Comparison of ENCODE assay signal across 29 cellular contexts in the genomic region with DNA sequence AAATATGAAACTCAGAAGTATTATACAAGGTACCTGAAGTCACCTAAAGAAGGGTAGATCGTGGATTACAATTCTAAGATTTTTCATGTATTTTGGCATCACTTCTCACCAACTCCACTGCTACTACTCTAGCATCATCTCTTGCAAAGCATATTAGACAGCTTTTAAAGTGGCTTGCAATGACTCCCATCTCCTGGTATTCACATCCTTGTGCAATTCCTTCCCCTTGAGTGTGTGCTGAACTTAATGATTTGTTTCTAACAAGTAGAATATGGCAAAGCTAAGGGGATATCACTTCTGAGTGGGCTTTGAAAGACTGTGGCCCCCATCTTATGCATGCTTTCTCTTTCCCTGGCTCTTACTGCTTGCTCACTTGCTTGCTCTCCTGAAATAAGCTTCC.
DNase-seq lines count a peak whose midpoint lies in the region; ATAC-seq, FAIRE-seq and TF ChIP-seq lines count a peak whose summit lies in the region.
"Had no signal": no experiment of that assay in that cellular context is flagged by ENCODE, and none has a peak within 500 bp of the region (broad histone marks: within the 10 kb centered on the region; RNA-seq: fewer than 3 reads in every experiment).

No MANE protein-coding gene starts in this region.

- H3K27me3 ChIP-seq in keratinocyte (ENCODE audit: control insufficient read depth, extremely low read depth, insufficient read depth, low read length) (no peaks in the 10 kb centered on the region), heart right ventricle (no peaks in the 10 kb centered on the region), prostate gland (replicated peaks; ENCODE audit: insufficient read depth) (no peaks in the 10 kb centered on the region)
- H3K27me3 ChIP-seq: BLaER1, neural progenitor cell, upper lobe of left lung had no signal

- intact Hi-C loops in heart right ventricle (cut with DNase I) = no loop called here
- intact Hi-C loops in prostate gland (cut with DNase I) = no loop called here

- DNase-seq in AG10803 (ENCODE audit: low read depth) (peak; percentile 89), LHCN-M2 (ENCODE audit: low read depth) (peak; percentile 33), cardiac fibroblast (ENCODE audit: low read depth in 2 of 2) (peak; percentile 77 to 85), keratinocyte (ENCODE audit: low read depth, low spot score) (no peak), heart right ventricle (no peak), NCI-H446 (lab: John Stamatoyannopoulos, UW) (no peak), prostate gland (ENCODE audit: low spot score) (no peak)
- DNase-seq: activated CD4-positive, alpha-beta T cell treated with anti-CD3 and anti-CD28 coated beads for 4 hours; activated naive CD4-positive, alpha-beta T cell treated with anti-CD3 and anti-CD28 coated beads, Interleukin-2, amount 10 ng/mL, durations not matched to agents 7 days and 5 days; activated T-cell treated with anti-CD3 and anti-CD28 coated beads, Interleukin-2, amount 50 U/mL, for 24 hours; aorta; cerebellar nuclear complex; COR-L47; H9; kidney glomerular epithelial cell; NCI-H1092 treated with DMSO at 0.1 percent for 48 hours; NCI-H2029; NCI-H82; posterior cingulate gyrus; T-helper 17 cell; upper lobe of left lung had no signal

- H3K9ac ChIP-seq in keratinocyte (ENCODE audit: control insufficient read depth, extremely low read depth, insufficient read depth, low read length) = no peak overlapping the region
- H3K9ac ChIP-seq: BLaER1, neural progenitor cell had no signal

- no peak overlapping the region for H3K4me3 ChIP-seq in AG10803 (ENCODE audit: low read length)
- no peak overlapping the region for H3K4me3 ChIP-seq in cardiac fibroblast (replicated peaks in 1 of 2; ENCODE audit: low read depth in 2 of 2, low read length in 2 of 2)
- H3K4me3 ChIP-seq in keratinocyte (ENCODE audit: control insufficient read depth in 2 of 3, extremely low read depth in 1 of 3, insufficient read depth in 2 of 3, low read depth in 1 of 3, low read length in 3 of 3) = no peak overlapping the region
- no peak overlapping the region for H3K4me3 ChIP-seq in heart right ventricle
- H3K4me3 ChIP-seq in prostate gland = no peak overlapping the region
- H3K4me3 ChIP-seq: BLaER1, neural progenitor cell, SK-N-MC, upper lobe of left lung had no signal

- TF ChIP-seq POLR2A in prostate gland (IDR thresholded peaks at IDR 0.05) = no peak

- H2AFZ ChIP-seq in keratinocyte (ENCODE audit: control insufficient read depth, low read length) = no peak overlapping the region
- H2AFZ ChIP-seq: neural progenitor cell had no signal

- H3K4me2 ChIP-seq in keratinocyte (ENCODE audit: control insufficient read depth, extremely low read depth, insufficient read depth, low read depth, low read length) = no peak overlapping the region
- H3K4me2 ChIP-seq: BLaER1, neural progenitor cell had no signal

- FAIRE-seq in keratinocyte (lab: Jason Lieb, UNC) = peak; percentile 79
- FAIRE-seq: A204.1, HepG2 had no signal

- ATAC-seq in GM19023 (IDR thresholded peaks at IDR 0.05; ENCODE audit: unreplicated experiment) = no peak
- ATAC-seq in heart right ventricle = no peak
- ATAC-seq: HepG2, T-helper 17 cell had no signal

- H4K20me1 ChIP-seq in keratinocyte (ENCODE audit: control insufficient read depth, extremely low read depth, insufficient read depth, low read length) = no peaks in the 10 kb centered on the region
- H4K20me1 ChIP-seq: BLaER1 had no signal

- TF ChIP-seq CTCF in AG10803 (conservative IDR thresholded peaks at IDR 0.05; ENCODE audit: low read length) (no peak), cardiac fibroblast (IDR thresholded peaks at IDR 0.05; ENCODE audit: low read depth, low read length) (no peak), keratinocyte (optimal IDR thresholded peaks at IDR 0.05 in 1 of 3, IDR thresholded peaks at IDR 0.05 in 1 of 3, conservative IDR thresholded peaks at IDR 0.05 in 1 of 3; ENCODE audit: extremely low read depth in 1 of 3, insufficient read depth in 2 of 3, low read length in 3 of 3) (no peak), heart right ventricle (IDR thresholded peaks at IDR 0.05) (no peak), prostate gland (IDR thresholded peaks at IDR 0.05) (no peak)

- H3K36me3 ChIP-seq in keratinocyte (ENCODE audit: control insufficient read depth in 2 of 2, extremely low read depth in 1 of 2, insufficient read depth in 2 of 2, low read length in 2 of 2) (no peaks in the 10 kb centered on the region), heart right ventricle (no peaks in the 10 kb centered on the region), prostate gland (no peaks in the 10 kb centered on the region)
- H3K36me3 ChIP-seq: BLaER1, neural progenitor cell, upper lobe of left lung had no signal

- dilution Hi-C loops in keratinocyte (cut with MboI; ENCODE audit: extremely low pct_ligation_motif_present, low sequenced_read_pairs) = no loop called here

- no peaks in the 10 kb centered on the region for H3K9me3 ChIP-seq in keratinocyte (ENCODE audit: control insufficient read depth, low read depth, low read length)
- H3K9me3 ChIP-seq in heart right ventricle = peaks cover 0 to 17% (median 0%) of the 10 kb centered on the region in 11 donors
- H3K9me3 ChIP-seq in prostate gland = no peaks in the 10 kb centered on the region
- H3K9me3 ChIP-seq: upper lobe of left lung had no signal

- 92 to 100% methylated on average over 1 of the region's 1 CpG for WGBS in heart right ventricle, 2 donors
- 97% methylated on average over 1 of the region's 1 CpG for WGBS in prostate gland

- H3K27ac ChIP-seq in keratinocyte (ENCODE audit: control insufficient read depth, insufficient read depth, low read length) (no peak overlapping the region), heart right ventricle (no peak overlapping the region), prostate gland (no peak overlapping the region)
- H3K27ac ChIP-seq: BLaER1, epithelial cell of prostate, neural progenitor cell, RWPE1, SK-N-MC, upper lobe of left lung had no signal

- H3K4me1 ChIP-seq in keratinocyte (ENCODE audit: control insufficient read depth, extremely low read depth, insufficient read depth, low read length) (peaks cover 44% of the 10 kb centered on the region), heart right ventricle (peaks cover 0 to 7% (median 0%) of the 10 kb centered on the region in 9 donors), prostate gland (replicated peaks) (no peaks in the 10 kb centered on the region)
- H3K4me1 ChIP-seq: neural progenitor cell had no signal

- no peaks in the 10 kb centered on the region for H3K9me1 ChIP-seq in keratinocyte (ENCODE audit: control insufficient read depth, extremely low read depth, insufficient read depth, low read length)

- H3K79me2 ChIP-seq in keratinocyte (ENCODE audit: control insufficient read depth, insufficient read depth, low read length) = no peaks in the 10 kb centered on the region

Comparison
In these comparisons a context has a peak if more than half of its experiments do, and no peak if none do; other contexts are left out.
1. DNase-seq: peak in AG10803 (single experiment), LHCN-M2 (single experiment) and cardiac fibroblast (2 of 2); none in keratinocyte (single experiment), heart right ventricle (0 of 2), NCI-H446 (0 of 2) and prostate gland (single experiment).